Comparison of ENCODE assay signal across 8 cellular contexts in genomic region chr9:136902259-136902821, GRCh38. TPM values are rescaled to one million over a fixed set of nuclear protein-coding genes. Genes with fewer than 3 reads are reported as not detected.
DNase-seq lines count a peak whose midpoint lies in the region; ATAC-seq and TF ChIP-seq lines count a peak whose summit lies in the region.

No MANE protein-coding gene starts in this region.

- H3K36me3 Mint-ChIP-seq in Caco-2 (ENCODE audit: insufficient read depth, unreplicated experiment) = peaks cover 71% of the 10 kb centered on the region
- peaks cover 31% of the 10 kb centered on the region for H3K36me3 Mint-ChIP-seq in activated naive CD8-positive, alpha-beta T cell treated with anti-CD3 and anti-CD28 coated beads, Interleukin-2, amount 10 ng/mL, durations not matched to agents 7 days and 5 days

- H3K4me3 ChIP-seq in Caco-2 (ENCODE audit: low read depth, low read length) (no peak overlapping the region), kidney epithelial cell (ENCODE audit: low read depth, low read length) (no peak overlapping the region)

- H3K27me3 Mint-ChIP-seq in Caco-2 (ENCODE audit: insufficient read depth, unreplicated experiment) = no peaks in the 10 kb centered on the region
- H3K27me3 Mint-ChIP-seq in activated naive CD8-positive, alpha-beta T cell treated with anti-CD3 and anti-CD28 coated beads, Interleukin-2, amount 10 ng/mL, durations not matched to agents 7 days and 5 days = no peaks in the 10 kb centered on the region

- no peaks in the 10 kb centered on the region for H3K9me3 Mint-ChIP-seq in Caco-2 (ENCODE audit: unreplicated experiment)
- H3K9me3 Mint-ChIP-seq in activated naive CD8-positive, alpha-beta T cell treated with anti-CD3 and anti-CD28 coated beads, Interleukin-2, amount 10 ng/mL, durations not matched to agents 7 days and 5 days = no peaks in the 10 kb centered on the region

- H3K27me3 ChIP-seq in Caco-2 (replicated peaks; ENCODE audit: control insufficient read depth, insufficient read depth, low read length) (no peaks in the 10 kb centered on the region), kidney epithelial cell (ENCODE audit: control insufficient read depth, insufficient read depth, low read length) (no peaks in the 10 kb centered on the region)

- H3K27ac Mint-ChIP-seq in Caco-2 (ENCODE audit: unreplicated experiment) = peak overlapping the region; percentile 72
- peak overlapping the region; percentile 87 for H3K27ac Mint-ChIP-seq in activated naive CD8-positive, alpha-beta T cell treated with anti-CD3 and anti-CD28 coated beads, Interleukin-2, amount 10 ng/mL, durations not matched to agents 7 days and 5 days

- peaks cover 19% of the 10 kb centered on the region for H3K4me1 ChIP-seq in Caco-2

- ATAC-seq in GM21786 (IDR thresholded peaks at IDR 0.05; ENCODE audit: unreplicated experiment) = peak; percentile 42
- peak; percentile 61 for ATAC-seq in activated naive CD8-positive, alpha-beta T cell treated with anti-CD3 and anti-CD28 coated beads, Interleukin-2, amount 10 ng/mL, durations not matched to agents 7 days and 5 days (ENCODE audit: low read depth)

- CTCF ChIA-PET in Caco-2 (lab: Charles Lee) (interaction anchor here (0.9 kb wide), 1 partner anchor 18 kb away, joined by 3 read pairs; no protein-coding TSS in a partner anchor), RWPE1 (lab: Yijun Ruan, JAX) (interaction anchor here (0.5 to 1.5 kb wide), 4 partner anchors 8 to 521 kb away, joined by 4 to 9 read pairs (median 4); partner anchors contain the start of genes EXD3 and NOXA1)

- H3K4me3 Mint-ChIP-seq in Caco-2 (ENCODE audit: unreplicated experiment) = no peak overlapping the region
- H3K4me3 Mint-ChIP-seq in activated naive CD8-positive, alpha-beta T cell treated with anti-CD3 and anti-CD28 coated beads, Interleukin-2, amount 10 ng/mL, durations not matched to agents 7 days and 5 days = peak overlapping the region; percentile 54

- no TSS peak for BruUV-seq in Caco-2 (replicated peaks; lab: Mats Ljungman, UMichigan)

- no peak for TF ChIP-seq CTCF in Caco-2 (IDR thresholded peaks at IDR 0.05; ENCODE audit: insufficient read depth in 1 of 2, low read depth in 1 of 2, low read length in 1 of 2, severe bottlenecking in 1 of 2, unreplicated experiment in 1 of 2)
- no peak for TF ChIP-seq CTCF in RWPE1 (conservative IDR thresholded peaks at IDR 0.05; ENCODE audit: low read depth)
- no peak for TF ChIP-seq CTCF in kidney epithelial cell (IDR thresholded peaks at IDR 0.05; ENCODE audit: insufficient read depth, low read length, poor library complexity, severe bottlenecking)

- intact Hi-C loops in Caco-2 (cut with micrococcal nuclease; ENCODE audit: unreplicated experiment) = no loop called here

- POLR2A ChIA-PET in Caco-2 (lab: Charles Lee) (interaction anchor here (0.6 kb wide), 1 partner anchor 14 kb away, joined by 3 read pairs; no protein-coding TSS in a partner anchor), RWPE1 (lab: Yijun Ruan, JAX; ENCODE audit: low non-redundant PET) (interaction anchor here (0.6 kb wide), 1 partner anchor 12 kb away, joined by 4 read pairs; no protein-coding TSS in a partner anchor)
- POLR2A ChIA-PET in activated naive CD8-positive, alpha-beta T cell treated with anti-CD3 and anti-CD28 coated beads, Interleukin-2, amount 10 ng/mL, durations not matched to agents 7 days and 5 days (lab: Charles Lee) = interaction anchor here (0.6 to 3.6 kb wide), 11 partner anchors 8 to 133 kb away, joined by 3 to 38 read pairs (median 6); partner anchors contain the start of genes AJM1, C8G, CLIC3 and FBXW5

- H3K4me1 Mint-ChIP-seq in Caco-2 (ENCODE audit: low read depth, unreplicated experiment) = peaks cover 18% of the 10 kb centered on the region
- H3K4me1 Mint-ChIP-seq in activated naive CD8-positive, alpha-beta T cell treated with anti-CD3 and anti-CD28 coated beads, Interleukin-2, amount 10 ng/mL, durations not matched to agents 7 days and 5 days = peaks cover 34% of the 10 kb centered on the region

- no peaks in the 10 kb centered on the region for H3K36me3 ChIP-seq in Caco-2 (ENCODE audit: control insufficient read depth, insufficient read depth, low read length)
- no peaks in the 10 kb centered on the region for H3K36me3 ChIP-seq in kidney epithelial cell (ENCODE audit: control insufficient read depth, insufficient read depth, low read length)

- no peaks in the 10 kb centered on the region for H3K9me3 ChIP-seq in Caco-2

- peak; percentile 33 to 63 for DNase-seq in Caco-2
- DNase-seq in RWPE1 (ENCODE audit: low spot score) = peak; percentile 77
- peak; percentile 62 for DNase-seq in activated naive CD8-positive, alpha-beta T cell treated with anti-CD3 and anti-CD28 coated beads, Interleukin-2, amount 10 ng/mL, durations not matched to agents 7 days and 5 days
- DNase-seq in kidney epithelial cell (ENCODE audit: low read depth) = peak; percentile 69
- peak; percentile 79 to 89 (median 82) for DNase-seq in stimulated activated CD4-positive, alpha-beta T cell treated with anti-CD3 and anti-CD28 coated beads, TNF-alpha, amount 100 ng/mL, for 24 hours (ENCODE audit: low read depth in 3 of 3)
- no peak for DNase-seq in cerebellum (ENCODE audit: low spot score)
- no peak for DNase-seq in Kasumi-1 (lab: John Stamatoyannopoulos, UW)

- H3K27ac ChIP-seq in RWPE1 = peak overlapping the region; percentile 80

RNA-seq across cellular contexts. Expression of gene TRAF2, which starts 16.0 kb away (rescaled TPM):
- 41.7 and 50.0 TPM in 2 replicates for total RNA-seq in Caco-2 (2022)
- total RNA-seq in activated naive CD8-positive, alpha-beta T cell treated with anti-CD3 and anti-CD28 coated beads, Interleukin-2, amount 10 ng/mL, durations not matched to agents 7 days and 5 days = 10 to 100 TPM; 44.0 to 52.1 TPM
- 17.5 and 17.7 TPM in 2 replicates for total RNA-seq in kidney epithelial cell
- 13.2 TPM for total RNA-seq in cerebellum

RNA-seq across cellular contexts. Expression of gene EDF1, which starts 36.2 kb away (rescaled TPM):
- 429 and 476 TPM in 2 replicates for total RNA-seq in Caco-2 (2022)
- total RNA-seq in activated naive CD8-positive, alpha-beta T cell treated with anti-CD3 and anti-CD28 coated beads, Interleukin-2, amount 10 ng/mL, durations not matched to agents 7 days and 5 days = 100 to 1,000 TPM; 289 to 297 TPM
- 792 and 948 TPM in 2 replicates for total RNA-seq in kidney epithelial cell
- 83.1 TPM for total RNA-seq in cerebellum

RNA-seq across cellular contexts. Expression of gene FBXW5, which starts 42.2 kb away (rescaled TPM):
- total RNA-seq in Caco-2 (2022) = 66.8 and 76.1 TPM in 2 replicates
- 100 to 1,000 TPM; 103 to 104 TPM for total RNA-seq in activated naive CD8-positive, alpha-beta T cell treated with anti-CD3 and anti-CD28 coated beads, Interleukin-2, amount 10 ng/mL, durations not matched to agents 7 days and 5 days
- total RNA-seq in kidney epithelial cell = 174 and 222 TPM in 2 replicates
- 43.7 TPM for total RNA-seq in cerebellum

RNA-seq across cellular contexts. Expression of gene C8G, which starts 42.7 kb away (rescaled TPM):
- total RNA-seq in Caco-2 (2022) (0.77 and 1.3 TPM in 2 replicates), kidney epithelial cell (not detected in 2 replicates), cerebellum (not detected)
- total RNA-seq in activated naive CD8-positive, alpha-beta T cell treated with anti-CD3 and anti-CD28 coated beads, Interleukin-2, amount 10 ng/mL, durations not matched to agents 7 days and 5 days = 1 to 10 TPM; 1.5 to 3.6 TPM

RNA-seq across cellular contexts. Expression of gene LCN12, which starts 49.7 kb away (rescaled TPM):
- 20.0 and 23.2 TPM in 2 replicates for total RNA-seq in Caco-2 (2022)
- 1 to 10 TPM in 1 of 2 experiments, under 1 TPM in 1; 0.91 to 1.1 TPM for total RNA-seq in activated naive CD8-positive, alpha-beta T cell treated with anti-CD3 and anti-CD28 coated beads, Interleukin-2, amount 10 ng/mL, durations not matched to agents 7 days and 5 days
- 1.2 TPM in 1 of 2 replicates, not detected in the other for total RNA-seq in kidney epithelial cell
- total RNA-seq in cerebellum = 0.36 TPM

Comparison
In these comparisons a context has a peak if more than half of its experiments do, and no peak if none do; other contexts are left out.
1. DNase-seq: peak in Caco-2 (2 of 2), RWPE1 (single experiment), activated naive CD8-positive, alpha-beta T cell treated with anti-CD3 and anti-CD28 coated beads, Interleukin-2, amount 10 ng/mL, durations not matched to agents 7 days and 5 days (single experiment), kidney epithelial cell (single experiment) and stimulated activated CD4-positive, alpha-beta T cell treated with anti-CD3 and anti-CD28 coated beads, TNF-alpha, amount 100 ng/mL, for 24 hours (3 of 3); none in cerebellum (single experiment) and Kasumi-1 (0 of 2).